In the genomic region with DNA sequence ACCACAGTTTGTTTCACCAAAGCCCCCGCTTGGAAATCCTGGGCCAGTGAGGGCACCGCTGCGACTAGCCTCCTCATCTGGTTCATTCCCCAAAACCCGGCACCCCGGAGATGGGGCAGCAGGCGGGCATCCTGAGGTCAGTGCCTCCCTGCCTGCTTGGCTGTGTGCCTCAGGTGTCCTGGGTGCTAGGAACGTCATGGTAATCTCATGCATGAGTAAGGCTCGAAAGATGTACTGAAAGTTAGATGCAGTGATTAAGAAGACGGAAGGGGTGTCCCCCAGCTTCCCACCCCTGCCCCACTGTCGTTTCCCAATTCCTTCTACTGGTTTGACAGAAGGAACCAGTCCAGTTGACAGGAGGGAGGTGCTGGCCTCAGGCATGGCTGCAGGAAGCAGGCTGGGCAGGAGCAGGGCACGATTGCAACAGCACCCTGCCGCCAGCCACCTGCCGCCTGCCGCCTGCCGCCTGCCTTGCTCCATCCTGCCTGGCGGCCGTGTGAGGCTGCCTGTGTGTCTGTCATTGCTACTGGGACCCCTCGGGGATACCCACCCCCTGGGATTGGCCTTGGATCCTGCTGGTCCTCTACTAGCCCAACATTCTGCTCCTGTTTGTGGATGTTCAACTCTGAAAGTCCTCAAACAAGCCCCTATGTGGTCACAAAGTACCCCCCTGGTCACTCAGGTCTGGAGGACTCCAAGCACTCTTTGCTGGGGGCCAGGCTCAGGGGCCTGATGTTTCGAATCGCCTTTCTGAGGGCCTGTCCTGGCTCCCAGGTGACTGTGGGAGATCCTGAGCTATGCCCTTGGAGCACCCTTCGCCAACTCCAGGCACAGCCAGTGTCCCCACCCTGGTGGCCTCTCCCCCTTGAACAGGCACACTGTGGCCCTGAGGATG, we compare ENCODE assay signal across 15 cellular contexts.
DNase-seq lines count a peak whose midpoint lies in the region; ATAC-seq and TF ChIP-seq lines count a peak whose summit lies in the region.
"Had no signal": no experiment of that assay in that cellular context is flagged by ENCODE, and none has a peak within 500 bp of the region (broad histone marks: within the 10 kb centered on the region; RNA-seq: fewer than 3 reads in every experiment).

No MANE protein-coding gene starts in this region.

- no peak for ATAC-seq in PC-3
- ATAC-seq in stimulated activated effector memory CD8-positive, alpha-beta T cell treated with anti-CD3 and anti-CD28 coated beads, Interleukin-12 subunit alpha, Interleukin-12 subunit beta, amount 100 ng/mL, for 72 hours: peak; percentile 46
- ATAC-seq in effector memory CD8-positive, alpha-beta T cell (replicated peaks): no peak

- H3K4me2 ChIP-seq in PC-3 (ENCODE audit: low read length): no peak overlapping the region

- peaks cover 24 to 43% of the 10 kb centered on the region in 2 donors for H3K27me3 Mint-ChIP-seq in effector memory CD8-positive, alpha-beta T cell

- no peak overlapping the region for H3K9ac ChIP-seq in PC-3 (ENCODE audit: low read length)

- no peaks in the 10 kb centered on the region for H3K9me2 ChIP-seq in PC-3 (replicated peaks; ENCODE audit: low read length)

- intact Hi-C loops in PC-3 (cut with micrococcal nuclease): no loop called here

- peaks cover 4% of the 10 kb centered on the region; the same call in 1 of the 2 replicates for H3K79me2 ChIP-seq in PC-3 (ENCODE audit: low read length)

- H2AFZ ChIP-seq in PC-3 (ENCODE audit: low read length): no peak overlapping the region

- H3K36me3 ChIP-seq in PC-3 (ENCODE audit: low read depth, low read length): no peaks in the 10 kb centered on the region
- H3K36me3 ChIP-seq: transverse colon had no signal

- H3K4me1 ChIP-seq in PC-3 (ENCODE audit: insufficient read depth, low read length): peaks cover 21% of the 10 kb centered on the region
- H3K4me1 ChIP-seq: transverse colon had no signal

- no TSS peak for BruUV-seq in PC-3 (replicated peaks; lab: Mats Ljungman, UMichigan)

- DNase-seq in SIG-M5 treated with dmso at 0.1 percent for 504 hours (lab: John Stamatoyannopoulos, UW; ENCODE audit: unreplicated experiment) (peak; percentile 12), SIG-M5 (lab: John Stamatoyannopoulos, UW) (no peak), PC-3 (peak; percentile 27), fibroblast of villous mesenchyme (ENCODE audit: low read depth) (peak; percentile 33), GM10266 (ENCODE audit: extremely low spot score) (no peak)
- no peak for DNase-seq in stimulated activated effector memory CD8-positive, alpha-beta T cell treated with anti-CD3 and anti-CD28 coated beads, Interleukin-12 subunit alpha, Interleukin-12 subunit beta, amount 100 ng/mL, for 72 hours (ENCODE audit: low spot score in 2 of 2)
- DNase-seq in stimulated activated CD4-positive, alpha-beta T cell treated with anti-CD3 and anti-CD28 coated beads, Interleukin-4, amount 100 ng/mL, for 1 hour: no peak
- no peak for DNase-seq in effector memory CD8-positive, alpha-beta T cell
- DNase-seq: central memory CD4-positive, alpha-beta T cell; DMS79; mesendoderm; NCI-H446; T-helper 9 cell had no signal

- no peak overlapping the region for H3K27ac ChIP-seq in PC-3 (ENCODE audit: low read length)

- peaks cover under 1% of the 10 kb centered on the region for H3K9me3 Mint-ChIP-seq in stimulated activated effector memory CD8-positive, alpha-beta T cell treated with anti-CD3 and anti-CD28 coated beads, Interleukin-12 subunit alpha, Interleukin-12 subunit beta, amount 100 ng/mL, for 72 hours
- H3K9me3 Mint-ChIP-seq in effector memory CD8-positive, alpha-beta T cell: no peaks in the 10 kb centered on the region

- TF ChIP-seq CTCF in PC-3 (conservative IDR thresholded peaks at IDR 0.05; ENCODE audit: low read depth, low read length): no peak
- TF ChIP-seq CTCF in fibroblast of villous mesenchyme (IDR thresholded peaks at IDR 0.05; ENCODE audit: insufficient read depth, low read depth, low read length): no peak
- TF ChIP-seq CTCF in GM10266 (IDR thresholded peaks at IDR 0.05; ENCODE audit: control insufficient read depth, insufficient read depth, low read depth, missing control alignments): no peak

- no peaks in the 10 kb centered on the region for H3K36me3 Mint-ChIP-seq in stimulated activated effector memory CD8-positive, alpha-beta T cell treated with anti-CD3 and anti-CD28 coated beads, Interleukin-12 subunit alpha, Interleukin-12 subunit beta, amount 100 ng/mL, for 72 hours
- no peaks in the 10 kb centered on the region for H3K36me3 Mint-ChIP-seq in effector memory CD8-positive, alpha-beta T cell (ENCODE audit: insufficient read depth)
- H3K36me3 Mint-ChIP-seq: activated naive CD8-positive, alpha-beta T cell had no signal

- CTCF ChIA-PET in PC-3 (lab: Charles Lee): no interaction called here

- no peaks in the 10 kb centered on the region for H4K20me1 ChIP-seq in PC-3 (ENCODE audit: low read length)

- H3K4me3 ChIP-seq in PC-3 (ENCODE audit: low read length) (no peak overlapping the region), fibroblast of villous mesenchyme (ENCODE audit: low read depth, low read length) (no peak overlapping the region)
- H3K4me3 ChIP-seq: transverse colon had no signal

- POLR2A ChIA-PET in PC-3 (lab: Charles Lee; ENCODE audit: unreplicated experiment): no interaction called here

- H3K27me3 ChIP-seq in PC-3 (ENCODE audit: low read length): no peaks in the 10 kb centered on the region

- H3K9me3 ChIP-seq in PC-3 (ENCODE audit: low read length): no peaks in the 10 kb centered on the region
- H3K9me3 ChIP-seq: transverse colon had no signal

- no peak overlapping the region for H3K4me3 Mint-ChIP-seq in stimulated activated effector memory CD8-positive, alpha-beta T cell treated with anti-CD3 and anti-CD28 coated beads, Interleukin-12 subunit alpha, Interleukin-12 subunit beta, amount 100 ng/mL, for 72 hours
- H3K4me3 Mint-ChIP-seq in effector memory CD8-positive, alpha-beta T cell: no peak overlapping the region
- H3K4me3 Mint-ChIP-seq: activated naive CD8-positive, alpha-beta T cell had no signal

- H3F3A ChIP-seq in PC-3 (ENCODE audit: low read length, unreplicated experiment): no peaks in the 10 kb centered on the region

- H3K27ac Mint-ChIP-seq in stimulated activated effector memory CD8-positive, alpha-beta T cell treated with anti-CD3 and anti-CD28 coated beads, Interleukin-12 subunit alpha, Interleukin-12 subunit beta, amount 100 ng/mL, for 72 hours: no peak overlapping the region
- H3K27ac Mint-ChIP-seq in effector memory CD8-positive, alpha-beta T cell: no peak overlapping the region
- H3K27ac Mint-ChIP-seq: activated naive CD8-positive, alpha-beta T cell had no signal

- H3K4me1 Mint-ChIP-seq in stimulated activated effector memory CD8-positive, alpha-beta T cell treated with anti-CD3 and anti-CD28 coated beads, Interleukin-12 subunit alpha, Interleukin-12 subunit beta, amount 100 ng/mL, for 72 hours: peaks cover 6% of the 10 kb centered on the region
- H3K4me1 Mint-ChIP-seq in effector memory CD8-positive, alpha-beta T cell (ENCODE audit: low read depth in 2 of 2): peaks cover 0 to 3% of the 10 kb centered on the region in 2 donors

Comparison
In these comparisons a context has a peak if more than half of its experiments do, and no peak if none do; other contexts are left out.
1. DNase-seq: peak in SIG-M5 treated with dmso at 0.1 percent for 504 hours (single experiment), PC-3 (single experiment) and fibroblast of villous mesenchyme (single experiment); none in SIG-M5 (single experiment), stimulated activated effector memory CD8-positive, alpha-beta T cell treated with anti-CD3 and anti-CD28 coated beads, Interleukin-12 subunit alpha, Interleukin-12 subunit beta, amount 100 ng/mL, for 72 hours (0 of 2), stimulated activated CD4-positive, alpha-beta T cell treated with anti-CD3 and anti-CD28 coated beads, Interleukin-4, amount 100 ng/mL, for 1 hour (single experiment), GM10266 (single experiment) and effector memory CD8-positive, alpha-beta T cell (0 of 3).